Comparison of ENCODE assay signal across 13 cellular contexts in genomic region chr17:79212150-79213087, GRCh38.
A peak's percentile ranks its signal among the peaks of the same experiment; 100 is the strongest.
DNase-seq lines count a peak whose midpoint lies in the region; ATAC-seq lines count a peak whose summit lies in the region.
"Had no signal": no experiment of that assay in that cellular context is flagged by ENCODE, and none has a peak within 500 bp of the region (broad histone marks: within the 10 kb centered on the region; RNA-seq: fewer than 3 reads in every experiment).

No MANE protein-coding gene starts in this region.

- H3K4me1 Mint-ChIP-seq in stimulated activated effector memory CD8-positive, alpha-beta T cell treated with anti-CD3 and anti-CD28 coated beads, Interleukin-12 subunit alpha, Interleukin-12 subunit beta, amount 100 ng/mL, for 72 hours: no peaks in the 10 kb centered on the region

- H3K27ac ChIP-seq in iPS-18a (ENCODE audit: low read length) (no peak overlapping the region), neuronal stem cell (replicated peaks; ENCODE audit: low read length) (peak overlapping the region; percentile 71)

- H4K8ac ChIP-seq in neuronal stem cell (ENCODE audit: low read depth, low read length): no peak overlapping the region

- no peak overlapping the region for H3K23ac ChIP-seq in neuronal stem cell (ENCODE audit: low read depth, low read length, poor library complexity)

- H2BK5ac ChIP-seq in neuronal stem cell (ENCODE audit: low read length): peak overlapping the region; percentile 26

- DNase-seq in H7 (peak; percentile 90), NT2/D1 (ENCODE audit: low read depth, low spot score) (peak; percentile 71), neuronal stem cell (ENCODE audit: low spot score) (no peak), KBM-7 (no peak)
- DNase-seq in stimulated activated effector memory CD8-positive, alpha-beta T cell treated with anti-CD3 and anti-CD28 coated beads, Interleukin-12 subunit alpha, Interleukin-12 subunit beta, amount 100 ng/mL, for 72 hours (ENCODE audit: low spot score in 2 of 2): no peak
- DNase-seq: DMS 273 treated with DMSO at 0.1 percent for 48 hours, NCI-H1436 treated with DMSO at 0.1 percent for 48 hours, NCI-H345, NCI-H69, PC-3 had no signal

- H3K14ac ChIP-seq in neuronal stem cell (ENCODE audit: low read length): no peak overlapping the region

- no peaks in the 10 kb centered on the region for H3K36me3 Mint-ChIP-seq in stimulated activated effector memory CD8-positive, alpha-beta T cell treated with anti-CD3 and anti-CD28 coated beads, Interleukin-12 subunit alpha, Interleukin-12 subunit beta, amount 100 ng/mL, for 72 hours

- H3K4ac ChIP-seq in neuronal stem cell (ENCODE audit: low read length): no peak overlapping the region

- in situ Hi-C loops in KBM-7 (cut with MboI; ENCODE audit: low pct_unique_long_range_greater_than_20kb, low sequenced_read_pairs): no loop called here

- no CpG with 5 or more reads among the region's 15 CpGs for WGBS in neuronal stem cell (ENCODE audit: extremely low coverage in 2 of 2, insufficient read length in 2 of 2, insufficient replicate concordance in 1 of 2), 2 donors

- no peak overlapping the region for H3K27ac Mint-ChIP-seq in stimulated activated effector memory CD8-positive, alpha-beta T cell treated with anti-CD3 and anti-CD28 coated beads, Interleukin-12 subunit alpha, Interleukin-12 subunit beta, amount 100 ng/mL, for 72 hours

- no peak overlapping the region for H4K91ac ChIP-seq in neuronal stem cell (ENCODE audit: low read depth, low read length, poor library complexity)

- H2AFZ ChIP-seq in neuronal stem cell (ENCODE audit: low read length): peak overlapping the region; percentile 49

- peak overlapping the region; percentile 46 for H2BK15ac ChIP-seq in neuronal stem cell (ENCODE audit: low read length)

- H3K27me3 ChIP-seq in H7 (ENCODE audit: control insufficient read depth, insufficient read depth, low read length) (no peaks in the 10 kb centered on the region; the same call in 1 of the 2 replicates), NT2/D1 (ENCODE audit: insufficient read depth, insufficient read length) (no peaks in the 10 kb centered on the region), iPS-18a (ENCODE audit: control insufficient read depth, insufficient read depth, low read length) (no peaks in the 10 kb centered on the region), neuronal stem cell (ENCODE audit: control insufficient read depth in 3 of 3, insufficient read depth in 3 of 3, low read depth in 1 of 3, low read length in 3 of 3) (peaks cover 0 to 84% (median 0%) of the 10 kb centered on the region in 3 experiments)

- no peak overlapping the region for H2BK120ac ChIP-seq in neuronal stem cell (ENCODE audit: low read depth, low read length)

- no peak overlapping the region for H3K4me3 Mint-ChIP-seq in stimulated activated effector memory CD8-positive, alpha-beta T cell treated with anti-CD3 and anti-CD28 coated beads, Interleukin-12 subunit alpha, Interleukin-12 subunit beta, amount 100 ng/mL, for 72 hours

- H3K9ac ChIP-seq in NT2/D1 (ENCODE audit: insufficient read length, low read depth) (peak overlapping the region; percentile 83), iPS-18a (ENCODE audit: low read length) (no peak overlapping the region), neuronal stem cell (ENCODE audit: low read depth, low read length, poor library complexity) (no peak overlapping the region)

- peak overlapping the region; percentile 35 for H2BK12ac ChIP-seq in neuronal stem cell (ENCODE audit: low read length)

- peak overlapping the region; percentile 90 for H3K18ac ChIP-seq in neuronal stem cell (ENCODE audit: low read length)

- H3K4me1 ChIP-seq in NT2/D1 (ENCODE audit: insufficient read depth, insufficient read length) (peaks cover 45% of the 10 kb centered on the region), iPS-18a (ENCODE audit: control insufficient read depth, low read depth, low read length) (peaks cover 18% of the 10 kb centered on the region), neuronal stem cell (ENCODE audit: control insufficient read depth in 2 of 2, insufficient read depth in 1 of 2, low read depth in 1 of 2, low read length in 2 of 2) (peaks cover 0 to 12% of the 10 kb centered on the region in 2 donors)

- no peaks in the 10 kb centered on the region for H3K79me1 ChIP-seq in neuronal stem cell (ENCODE audit: low read depth, low read length)

- H3K9me3 ChIP-seq in NT2/D1 (ENCODE audit: insufficient read depth, low read length) (no peaks in the 10 kb centered on the region), iPS-18a (ENCODE audit: control insufficient read depth, low read depth, low read length) (no peaks in the 10 kb centered on the region), neuronal stem cell (replicated peaks in 1 of 2; ENCODE audit: control insufficient read depth in 2 of 2, insufficient read depth in 1 of 2, low read depth in 1 of 2, low read length in 2 of 2) (no peaks in the 10 kb centered on the region)

- peak overlapping the region; percentile 58 for H2AK5ac ChIP-seq in neuronal stem cell (ENCODE audit: low read depth, low read length)

- H3K4me3 ChIP-seq in H7 (ENCODE audit: insufficient read depth, low read depth, low read length) (no peak overlapping the region; the same call in 1 of the 2 replicates), NT2/D1 (ENCODE audit: insufficient read length, low read depth) (peak overlapping the region; percentile 13), iPS-18a (ENCODE audit: low read length) (peak overlapping the region; percentile 34), neuronal stem cell (ENCODE audit: low read length in 2 of 2) (no peak overlapping the region)

- peak overlapping the region; percentile 21 for H3K4me2 ChIP-seq in neuronal stem cell (ENCODE audit: insufficient read depth, low read length, poor library complexity, severe bottlenecking)

- H3K36me3 ChIP-seq in H7 (replicated peaks; ENCODE audit: control insufficient read depth, insufficient read depth, low read length) (no peaks in the 10 kb centered on the region), NT2/D1 (ENCODE audit: insufficient read depth, insufficient read length, low read length) (no peaks in the 10 kb centered on the region), iPS-18a (ENCODE audit: control insufficient read depth, low read depth, low read length) (no peaks in the 10 kb centered on the region), neuronal stem cell (replicated peaks in 1 of 2; ENCODE audit: control insufficient read depth in 2 of 2, insufficient read depth in 2 of 2, low read length in 2 of 2) (no peaks in the 10 kb centered on the region)

- no peak for ATAC-seq in stimulated activated effector memory CD8-positive, alpha-beta T cell treated with anti-CD3 and anti-CD28 coated beads, Interleukin-12 subunit alpha, Interleukin-12 subunit beta, amount 100 ng/mL, for 72 hours
- ATAC-seq in GM19397 (IDR thresholded peaks at IDR 0.05; ENCODE audit: unreplicated experiment): no peak
- ATAC-seq: PC-3, Right ventricle myocardium inferior had no signal

- no peaks in the 10 kb centered on the region for H3K9me3 Mint-ChIP-seq in stimulated activated effector memory CD8-positive, alpha-beta T cell treated with anti-CD3 and anti-CD28 coated beads, Interleukin-12 subunit alpha, Interleukin-12 subunit beta, amount 100 ng/mL, for 72 hours

Comparison
In these comparisons a context has a peak if more than half of its experiments do, and no peak if none do; other contexts are left out.
1. DNase-seq: peak in H7 (single experiment) and NT2/D1 (single experiment); none in neuronal stem cell (single experiment), stimulated activated effector memory CD8-positive, alpha-beta T cell treated with anti-CD3 and anti-CD28 coated beads, Interleukin-12 subunit alpha, Interleukin-12 subunit beta, amount 100 ng/mL, for 72 hours (0 of 2) and KBM-7 (single experiment).
2. H3K4me3 ChIP-seq: peak in NT2/D1 (single experiment) and iPS-18a (single experiment); none in H7 (single experiment) and neuronal stem cell (0 of 2).